9 cellular contexts compared by ENCODE assay signal in the genomic region with DNA sequence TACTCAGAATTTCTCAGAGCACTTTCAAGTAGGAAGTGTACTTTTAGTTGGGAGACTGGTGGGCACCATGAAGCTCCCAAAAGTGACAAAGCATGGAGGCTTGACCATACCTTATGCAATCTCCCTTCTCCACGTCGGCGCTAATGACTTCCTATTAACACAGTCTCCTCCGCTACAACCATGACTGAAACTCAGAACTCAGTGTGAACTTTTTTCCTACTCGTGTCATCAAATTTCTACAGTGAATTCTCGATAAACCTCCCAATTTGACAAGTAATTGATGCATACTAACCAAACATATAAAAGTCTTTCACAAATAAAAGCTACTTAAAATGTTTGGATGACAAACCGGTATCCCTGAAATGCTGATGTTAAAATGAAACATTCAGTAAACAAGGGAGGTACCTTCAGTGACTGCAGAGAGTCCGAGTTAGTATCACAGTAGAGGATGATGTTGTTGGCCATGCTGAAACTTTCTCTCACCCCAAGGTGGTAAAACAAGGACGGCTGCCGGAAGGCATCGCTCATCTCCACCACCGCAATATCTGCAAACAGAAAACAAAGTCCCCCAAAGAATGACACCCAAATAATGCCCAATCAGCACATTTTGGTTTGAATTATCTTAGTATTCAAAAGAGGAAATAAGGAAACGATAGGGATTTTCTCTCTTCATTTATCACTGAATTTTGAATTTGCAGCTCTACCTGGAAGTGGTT.
DNase-seq lines count a peak whose midpoint lies in the region; ATAC-seq and TF ChIP-seq lines count a peak whose summit lies in the region.
"Had no signal": no experiment of that assay in that cellular context is flagged by ENCODE, and none has a peak within 500 bp of the region (broad histone marks: within the 10 kb centered on the region; RNA-seq: fewer than 3 reads in every experiment).

No MANE protein-coding gene starts in this region.

- no peaks in the 10 kb centered on the region for H3K36me3 ChIP-seq in smooth muscle cell (ENCODE audit: low read depth)
- H3K36me3 ChIP-seq in endodermal cell (ENCODE audit: control insufficient read depth, insufficient read depth, low read length): no peaks in the 10 kb centered on the region
- H3K36me3 ChIP-seq: pancreas had no signal

- H3K79me2 ChIP-seq in smooth muscle cell (ENCODE audit: low read depth): no peaks in the 10 kb centered on the region

- H3K27me3 Mint-ChIP-seq in immature natural killer cell (ENCODE audit: low read depth in 3 of 3) (peaks cover 0 to 1% (median 0%) of the 10 kb centered on the region in 3 donors), endodermal cell (ENCODE audit: insufficient read depth) (no peaks in the 10 kb centered on the region)

- no peak overlapping the region for H3K4me2 ChIP-seq in smooth muscle cell

- peak; percentile 46 for ATAC-seq in GM21515 (IDR thresholded peaks at IDR 0.05; ENCODE audit: unreplicated experiment)
- ATAC-seq in HG03442 (IDR thresholded peaks at IDR 0.05; ENCODE audit: unreplicated experiment): peak; percentile 63

- no peaks in the 10 kb centered on the region for H3K4me1 ChIP-seq in smooth muscle cell (ENCODE audit: low read depth)
- no peaks in the 10 kb centered on the region for H3K4me1 ChIP-seq in endodermal cell (ENCODE audit: control insufficient read depth, insufficient read depth, low read length)

- H3K9ac ChIP-seq in smooth muscle cell (ENCODE audit: low read depth) (no peak overlapping the region), endodermal cell (ENCODE audit: extremely low read depth, low read length, poor library complexity, severe bottlenecking) (no peak overlapping the region)

- no peak for TF ChIP-seq CTCF in smooth muscle cell (IDR thresholded peaks at IDR 0.05; ENCODE audit: borderline replicate concordance, insufficient read depth, poor library complexity, severe bottlenecking)
- TF ChIP-seq CTCF in endodermal cell (conservative IDR thresholded peaks at IDR 0.05): no peak

- WGBS in smooth muscle cell (ENCODE audit: low lambda C conversion rate): 86% methylated on average over 13 of the region's 13 CpGs
- WGBS in endodermal cell (ENCODE audit: insufficient coverage in 1 of 2, insufficient read length in 1 of 2), 2 experiments: 86 to 90% methylated on average over 7 to 13 of the region's 13 CpGs

- peak; percentile 1 for TF ChIP-seq POLR2A in GM18526 (IDR thresholded peaks at IDR 0.05; ENCODE audit: extremely low read depth, insufficient read length)

- peak overlapping the region in 4 of 6 donors; percentile 2 to 69 (median 46) for H3K27ac Mint-ChIP-seq in immature natural killer cell
- no peak overlapping the region for H3K27ac Mint-ChIP-seq in endodermal cell

- H3K4me3 ChIP-seq in smooth muscle cell: no peak overlapping the region
- no peak overlapping the region for H3K4me3 ChIP-seq in endodermal cell (ENCODE audit: low read length)
- H3K4me3 ChIP-seq: pancreas had no signal

- DNase-seq in immature natural killer cell (no peak), smooth muscle cell (lab: John Stamatoyannopoulos, UW; ENCODE audit: unreplicated experiment) (no peak), NCI-H526 treated with DMSO at 0.1 percent for 48 hours (lab: John Stamatoyannopoulos, UW) (no peak), endodermal cell (no peak), medulla oblongata (ENCODE audit: extremely low spot score) (no peak)
- DNase-seq: pancreas had no signal

- H3K27ac ChIP-seq in smooth muscle cell (ENCODE audit: low read depth): no peak overlapping the region
- no peak overlapping the region for H3K27ac ChIP-seq in endodermal cell (ENCODE audit: low read depth, low read length)
- H3K27ac ChIP-seq: pancreas had no signal

- H3K9me3 Mint-ChIP-seq in immature natural killer cell (peaks cover 0 to 2% (median 0%) of the 10 kb centered on the region in 6 donors), endodermal cell (peaks cover 3% of the 10 kb centered on the region)

- H3F3A ChIP-seq in smooth muscle cell (ENCODE audit: low read depth): no peaks in the 10 kb centered on the region

- H3K36me3 Mint-ChIP-seq in immature natural killer cell: peaks cover 0 to 9% (median 0%) of the 10 kb centered on the region in 3 donors
- no peaks in the 10 kb centered on the region for H3K36me3 Mint-ChIP-seq in endodermal cell (ENCODE audit: low read depth)

- H3K9me3 ChIP-seq in smooth muscle cell (replicated peaks; ENCODE audit: low read depth) (no peaks in the 10 kb centered on the region), endodermal cell (ENCODE audit: control insufficient read depth, low read length) (no peaks in the 10 kb centered on the region)
- H3K9me3 ChIP-seq: pancreas had no signal

- no peak overlapping the region for H3K4me3 Mint-ChIP-seq in immature natural killer cell
- no peak overlapping the region for H3K4me3 Mint-ChIP-seq in endodermal cell

- H2AFZ ChIP-seq in smooth muscle cell (ENCODE audit: low read depth): no peak overlapping the region

- H4K20me1 ChIP-seq in smooth muscle cell (ENCODE audit: low read depth): no peaks in the 10 kb centered on the region

- H3K27me3 ChIP-seq in smooth muscle cell (ENCODE audit: low read depth): no peaks in the 10 kb centered on the region
- H3K27me3 ChIP-seq in endodermal cell (ENCODE audit: control insufficient read depth, insufficient read depth, low read length, poor library complexity, severe bottlenecking): no peaks in the 10 kb centered on the region
- H3K27me3 ChIP-seq: pancreas had no signal

- peaks cover 47 to 74% of the 10 kb centered on the region in 2 donors for H3K4me1 Mint-ChIP-seq in immature natural killer cell
- peaks cover 8% of the 10 kb centered on the region for H3K4me1 Mint-ChIP-seq in endodermal cell
